1 cellular context compared by ENCODE assay signal in genomic region chr4:15882675-15883086, GRCh38.
TF ChIP-seq lines count a peak whose summit lies in the region.

No MANE protein-coding gene starts in this region.

TF ChIP-seq in SK-N-SH, 30 proteins besides CTCF, POLR2A, EP300 and RAD21 (continued from another document):
- TF ChIP-seq SIN3A (IDR thresholded peaks at IDR 0.05; ENCODE audit: borderline replicate concordance, low read depth, low read length) (no peak), SMC3 (IDR thresholded peaks at IDR 0.05; ENCODE audit: low read depth, low read length) (peak; percentile 99)
TF ChIP-seq in SK-N-SH: peak in this region for 2.
